8 cellular contexts compared by ENCODE assay signal in the genomic region with DNA sequence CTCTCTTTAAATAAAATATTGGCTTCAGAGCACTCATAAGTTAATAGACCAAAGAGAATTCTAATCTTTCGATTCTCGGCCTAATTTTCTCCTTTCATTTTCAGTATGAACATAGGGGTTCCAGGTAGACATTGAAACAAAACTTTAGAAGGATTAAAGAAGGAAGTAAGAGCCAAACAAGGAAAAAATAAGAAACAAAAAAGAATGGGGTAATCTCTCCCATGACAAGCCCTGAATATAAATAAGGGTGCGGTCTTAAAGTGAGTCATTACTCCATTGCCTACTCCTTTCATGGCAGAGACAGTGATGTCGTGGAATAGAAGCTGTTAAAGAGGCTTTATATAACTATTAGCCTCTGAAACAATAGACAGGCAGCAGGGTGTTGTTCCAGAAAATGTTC.
A peak's percentile ranks its signal among the peaks of the same experiment; 100 is the strongest.
DNase-seq lines count a peak whose midpoint lies in the region; ATAC-seq, FAIRE-seq and TF ChIP-seq lines count a peak whose summit lies in the region.

No MANE protein-coding gene starts in this region.

- peaks cover 0 to 6% of the 10 kb centered on the region in 2 donors for H3K4me1 ChIP-seq in left lung
- no peaks in the 10 kb centered on the region for H3K4me1 ChIP-seq in kidney (ENCODE audit: control insufficient read depth in 1 of 2, insufficient read depth in 1 of 2, low read depth in 1 of 2, low read length in 2 of 2)

- H3K9me3 ChIP-seq in left lung (no peaks in the 10 kb centered on the region), kidney (ENCODE audit: control insufficient read depth in 1 of 2, low read length in 2 of 2) (no peaks in the 10 kb centered on the region)

- H3K9ac ChIP-seq in kidney (ENCODE audit: low read length in 2 of 2) = no peak overlapping the region

- H3K27me3 ChIP-seq in left lung = no peaks in the 10 kb centered on the region

- TF ChIP-seq CTCF in left lung (IDR thresholded peaks at IDR 0.05) = no peak
- no peak for TF ChIP-seq CTCF in kidney (IDR thresholded peaks at IDR 0.05; ENCODE audit: borderline replicate concordance, extremely low read depth, insufficient read depth)

- ATAC-seq in GM18508 (IDR thresholded peaks at IDR 0.05; ENCODE audit: insufficient read depth, unreplicated experiment) = peak; percentile 65
- peak; percentile 77 for ATAC-seq in GM21825 (IDR thresholded peaks at IDR 0.05; ENCODE audit: unreplicated experiment)
- peak; percentile 63 for ATAC-seq in left lung

- H3K27ac ChIP-seq in left lung = no peak overlapping the region
- no peak overlapping the region for H3K27ac ChIP-seq in kidney (ENCODE audit: low read depth in 2 of 2, low read length in 2 of 2)

- DNase-seq in NCI-H748 treated with DMSO at 0.1 percent for 48 hours (lab: John Stamatoyannopoulos, UW) (peak; percentile 31), left lung (no peak), HUDEP-2 (lab: John Stamatoyannopoulos, UW; ENCODE audit: unreplicated experiment in 76 of 76) (no peak), HK-2 (ENCODE audit: unreplicated experiment) (no peak), kidney (no peak)
- no peak for DNase-seq in activated CD4-positive, alpha-beta T cell treated with anti-CD3 and anti-CD28 coated beads for 4 hours

- H3K36me3 ChIP-seq in left lung (no peaks in the 10 kb centered on the region), kidney (ENCODE audit: control insufficient read depth in 1 of 2, insufficient read depth in 2 of 2, low read length in 2 of 2) (no peaks in the 10 kb centered on the region)

- no peak for FAIRE-seq in kidney (lab: Jason Lieb, UNC)

- intact Hi-C loops in left lung (cut with DNase I) = no loop called here
- intact Hi-C loops in kidney (cut with DNase I) = no loop called here

- H3K4me3 ChIP-seq in left lung (no peak overlapping the region), kidney (ENCODE audit: low read length in 2 of 2) (no peak overlapping the region)
